ENCODE assay signal across 1 cellular context in the genomic region with DNA sequence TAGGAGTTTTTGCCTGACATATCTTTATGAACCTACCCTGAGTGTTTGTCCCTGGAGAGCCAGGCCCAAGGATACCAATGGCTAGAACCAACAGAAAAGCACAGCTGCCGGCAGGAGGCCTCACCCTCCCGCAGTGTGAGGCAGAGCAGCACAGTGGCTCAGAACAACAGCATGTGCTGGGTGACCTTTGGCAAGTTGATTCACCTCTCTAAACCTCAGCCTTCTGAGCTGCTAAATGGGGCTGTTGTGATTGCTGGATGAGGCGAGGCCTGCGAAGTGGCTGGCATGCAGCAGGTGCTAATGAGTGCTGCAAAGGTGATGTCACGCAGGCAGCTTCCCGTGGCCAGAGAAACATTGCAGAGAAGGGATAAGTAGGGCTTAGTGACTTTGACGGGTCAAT.
TF ChIP-seq lines count a peak whose summit lies in the region.

No MANE protein-coding gene starts in this region.

TF ChIP-seq in HepG2, 621 proteins besides CTCF, POLR2A, EP300 and RAD21:
- TF ChIP-seq, protein P1, sequence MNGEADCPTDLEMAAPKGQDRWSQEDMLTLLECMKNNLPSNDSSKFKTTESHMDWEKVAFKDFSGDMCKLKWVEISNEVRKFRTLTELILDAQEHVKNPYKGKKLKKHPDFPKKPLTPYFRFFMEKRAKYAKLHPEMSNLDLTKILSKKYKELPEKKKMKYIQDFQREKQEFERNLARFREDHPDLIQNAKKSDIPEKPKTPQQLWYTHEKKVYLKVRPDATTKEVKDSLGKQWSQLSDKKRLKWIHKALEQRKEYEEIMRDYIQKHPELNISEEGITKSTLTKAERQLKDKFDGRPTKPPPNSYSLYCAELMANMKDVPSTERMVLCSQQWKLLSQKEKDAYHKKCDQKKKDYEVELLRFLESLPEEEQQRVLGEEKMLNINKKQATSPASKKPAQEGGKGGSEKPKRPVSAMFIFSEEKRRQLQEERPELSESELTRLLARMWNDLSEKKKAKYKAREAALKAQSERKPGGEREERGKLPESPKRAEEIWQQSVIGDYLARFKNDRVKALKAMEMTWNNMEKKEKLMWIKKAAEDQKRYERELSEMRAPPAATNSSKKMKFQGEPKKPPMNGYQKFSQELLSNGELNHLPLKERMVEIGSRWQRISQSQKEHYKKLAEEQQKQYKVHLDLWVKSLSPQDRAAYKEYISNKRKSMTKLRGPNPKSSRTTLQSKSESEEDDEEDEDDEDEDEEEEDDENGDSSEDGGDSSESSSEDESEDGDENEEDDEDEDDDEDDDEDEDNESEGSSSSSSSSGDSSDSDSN (CRISPR knock-in tag; IDR thresholded peaks at IDR 0.05): no peak
- TF ChIP-seq ZNF629 (CRISPR knock-in tag; conservative IDR thresholded peaks at IDR 0.05) (peak; percentile 83), ZNF264 (CRISPR knock-in tag; IDR thresholded peaks at IDR 0.05) (no peak), SMAD3 (CRISPR knock-in tag; IDR thresholded peaks at IDR 0.05) (no peak), TAF1 (CRISPR knock-in tag; IDR thresholded peaks at IDR 0.05) (no peak), ZNF768 (CRISPR knock-in tag; IDR thresholded peaks at IDR 0.05) (peak; percentile 46; the same call in 1 of the 2 replicates)
TF ChIP-seq in HepG2: peak in this region for 2.
